ENCODE assay signal across 8 cellular contexts in the genomic region with DNA sequence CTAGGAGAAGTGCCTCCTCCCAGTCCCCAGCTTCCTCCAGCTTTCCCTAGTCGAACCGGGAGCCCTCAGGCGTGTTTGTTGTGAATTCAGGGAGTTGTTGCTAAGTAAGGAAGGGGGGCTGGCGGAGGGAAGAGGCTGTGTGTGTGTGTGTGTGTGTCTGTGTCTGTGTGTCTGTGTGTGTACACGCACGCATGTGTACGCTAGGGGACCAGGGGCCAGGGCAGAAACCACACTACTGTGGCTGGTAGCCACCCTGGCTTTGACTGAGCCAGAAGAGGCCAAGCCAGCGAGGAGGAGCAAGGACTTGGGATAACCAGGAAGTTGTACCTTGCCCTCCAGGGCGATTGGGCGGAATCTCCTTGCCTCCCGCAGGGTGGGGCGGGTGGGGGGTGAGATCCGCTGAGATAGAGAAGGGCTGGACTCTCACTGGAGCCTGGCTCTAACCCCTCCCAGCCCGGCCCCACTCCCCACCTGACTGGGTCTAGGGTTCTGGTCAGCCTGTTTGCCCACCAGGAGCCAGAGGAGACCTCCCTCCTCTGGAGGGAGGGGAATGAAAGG. TPM values are rescaled to one million over a fixed set of nuclear protein-coding genes. Genes with fewer than 3 reads are reported as not detected.
A peak's percentile ranks its signal among the peaks of the same experiment; 100 is the strongest.
DNase-seq lines count a peak whose midpoint lies in the region; ATAC-seq and TF ChIP-seq lines count a peak whose summit lies in the region.

No MANE protein-coding gene starts in this region.

- intact Hi-C loops in Caco-2 (cut with micrococcal nuclease; ENCODE audit: unreplicated experiment), result no loop called here
- intact Hi-C loops in prostate gland (cut with DNase I), result no loop called here

- H3K27me3 Mint-ChIP-seq in Caco-2 (ENCODE audit: insufficient read depth, unreplicated experiment) (no peaks in the 10 kb centered on the region), glutamatergic neuron (ENCODE audit: unreplicated experiment) (no peaks in the 10 kb centered on the region)
- H3K27me3 Mint-ChIP-seq in activated naive CD4-positive, alpha-beta T cell treated with anti-CD3 and anti-CD28 coated beads, Interleukin-2, amount 50 U/mL, for 24 hours, result no peaks in the 10 kb centered on the region

- no peak for TF ChIP-seq CTCF in Caco-2 (IDR thresholded peaks at IDR 0.05; ENCODE audit: insufficient read depth in 1 of 2, low read depth in 1 of 2, low read length in 1 of 2, severe bottlenecking in 1 of 2, unreplicated experiment in 1 of 2)
- no peak for TF ChIP-seq CTCF in glutamatergic neuron (IDR thresholded peaks at IDR 0.05; ENCODE audit: partially characterized antibody, unreplicated experiment)
- TF ChIP-seq CTCF in prostate gland (IDR thresholded peaks at IDR 0.05), result no peak

- H3K4me3 ChIP-seq in Caco-2 (ENCODE audit: low read depth, low read length), result peak overlapping the region; percentile 28
- H3K4me3 ChIP-seq in MG63, result peak overlapping the region; percentile 27
- peak overlapping the region; percentile 9 to 24 for H3K4me3 ChIP-seq in prostate gland

- H3K9me3 Mint-ChIP-seq in Caco-2 (ENCODE audit: unreplicated experiment), result no peaks in the 10 kb centered on the region
- H3K9me3 Mint-ChIP-seq in activated naive CD4-positive, alpha-beta T cell treated with anti-CD3 and anti-CD28 coated beads, Interleukin-2, amount 50 U/mL, for 24 hours, result no peaks in the 10 kb centered on the region
- peaks cover 2% of the 10 kb centered on the region for H3K9me3 Mint-ChIP-seq in glutamatergic neuron (ENCODE audit: unreplicated experiment)

- H3K4me3 Mint-ChIP-seq in Caco-2 (ENCODE audit: unreplicated experiment), result peak overlapping the region; percentile 78
- peak overlapping the region; percentile 90 for H3K4me3 Mint-ChIP-seq in activated naive CD4-positive, alpha-beta T cell treated with anti-CD3 and anti-CD28 coated beads, Interleukin-2, amount 50 U/mL, for 24 hours
- H3K4me3 Mint-ChIP-seq in glutamatergic neuron (ENCODE audit: unreplicated experiment), result peak overlapping the region; percentile 63

- H3K36me3 Mint-ChIP-seq in Caco-2 (ENCODE audit: insufficient read depth, unreplicated experiment) (peaks cover 74% of the 10 kb centered on the region), glutamatergic neuron (ENCODE audit: unreplicated experiment) (no peaks in the 10 kb centered on the region)
- no peaks in the 10 kb centered on the region for H3K36me3 Mint-ChIP-seq in activated naive CD4-positive, alpha-beta T cell treated with anti-CD3 and anti-CD28 coated beads, Interleukin-2, amount 50 U/mL, for 24 hours

- CTCF ChIA-PET in Caco-2 (lab: Charles Lee), result no interaction called here

- H3K4me1 Mint-ChIP-seq in Caco-2 (ENCODE audit: low read depth, unreplicated experiment) (peaks cover 69% of the 10 kb centered on the region), glutamatergic neuron (ENCODE audit: low read depth, unreplicated experiment) (peaks cover 53% of the 10 kb centered on the region)
- H3K4me1 Mint-ChIP-seq in activated naive CD4-positive, alpha-beta T cell treated with anti-CD3 and anti-CD28 coated beads, Interleukin-2, amount 50 U/mL, for 24 hours, result peaks cover 71% of the 10 kb centered on the region

- H3K36me3 ChIP-seq in Caco-2 (ENCODE audit: control insufficient read depth, insufficient read depth, low read length), result 0 out of 2 replicates have a peak, but pooled peaks cover 3% of the 10 kb centered on the region
- peaks cover 22% of the 10 kb centered on the region for H3K36me3 ChIP-seq in MG63
- no peaks in the 10 kb centered on the region for H3K36me3 ChIP-seq in prostate gland

- WGBS in prostate gland, result under 1% methylated on average over 14 of the region's 14 CpGs

- H3K4me1 ChIP-seq in Caco-2 (peaks cover 91% of the 10 kb centered on the region), prostate gland (replicated peaks) (peaks cover 90% of the 10 kb centered on the region)

- no TSS peak for BruUV-seq in Caco-2 (replicated peaks; lab: Mats Ljungman, UMichigan)

- DNase-seq in Caco-2 (peak; percentile 94 to 99), MG63 (peak; percentile 96), glutamatergic neuron (no peak), prostate gland (ENCODE audit: low spot score) (peak; percentile 72), OCI-M1 (lab: John Stamatoyannopoulos, UW) (no peak), globus pallidus (ENCODE audit: low spot score) (no peak)

- H3K27me3 ChIP-seq in Caco-2 (replicated peaks; ENCODE audit: control insufficient read depth, insufficient read depth, low read length), result no peaks in the 10 kb centered on the region
- H3K27me3 ChIP-seq in MG63, result no peaks in the 10 kb centered on the region
- no peaks in the 10 kb centered on the region for H3K27me3 ChIP-seq in prostate gland (replicated peaks; ENCODE audit: insufficient read depth)

- H3K27ac ChIP-seq in prostate gland, result peak overlapping the region; percentile 92 to 97

- no peak for TF ChIP-seq POLR2A in prostate gland (IDR thresholded peaks at IDR 0.05)

- ATAC-seq in GM21390 (IDR thresholded peaks at IDR 0.05; ENCODE audit: unreplicated experiment), result no peak

- POLR2A ChIA-PET in Caco-2 (lab: Charles Lee), result interaction anchor here (1.0 to 1.7 kb wide), 2 partner anchors 10 to 12 kb away, joined by 6 to 9 read pairs; no protein-coding TSS in a partner anchor

- H3K9me3 ChIP-seq in Caco-2, result no peaks in the 10 kb centered on the region
- H3K9me3 ChIP-seq in MG63, result no peaks in the 10 kb centered on the region
- H3K9me3 ChIP-seq in prostate gland, result no peaks in the 10 kb centered on the region

- peak overlapping the region; percentile 100 for H3K27ac Mint-ChIP-seq in Caco-2 (ENCODE audit: unreplicated experiment)
- peak overlapping the region; percentile 98 for H3K27ac Mint-ChIP-seq in activated naive CD4-positive, alpha-beta T cell treated with anti-CD3 and anti-CD28 coated beads, Interleukin-2, amount 50 U/mL, for 24 hours
- no peak overlapping the region for H3K27ac Mint-ChIP-seq in glutamatergic neuron (ENCODE audit: unreplicated experiment)

RNA-seq across cellular contexts. Expression of a gene that starts 7.5 kb away (rescaled TPM):
- total RNA-seq in Caco-2 (2022), result 186 and 203 TPM in 2 replicates
- 1.8 and 2.3 TPM in 2 replicates for total RNA-seq in MG63 (2014; rRNA removed; shearing (Covaris generic); ENCODE audit: low replicate concordance)
- total RNA-seq in glutamatergic neuron (ENCODE audit: unreplicated experiment), result 13.0 TPM
- total RNA-seq in prostate gland, result 10 to 100 TPM; 46.6 to 56.8 TPM

RNA-seq across cellular contexts. Expression of a gene that starts 34.5 kb away (rescaled TPM):
- total RNA-seq in Caco-2 (2022), result not detected in 2 replicates
- not detected in 2 replicates for total RNA-seq in MG63 (2014; rRNA removed; shearing (Covaris generic); ENCODE audit: low replicate concordance)
- total RNA-seq in glutamatergic neuron (ENCODE audit: unreplicated experiment), result not detected
- under 1 TPM in 1 of 2 donors, not detected in 1; 0.17 TPM for total RNA-seq in prostate gland

RNA-seq across cellular contexts. Expression of a gene that starts 37.9 kb away (rescaled TPM):
- total RNA-seq in Caco-2 (2022), result 1.8 and 3.5 TPM in 2 replicates
- not detected in 2 replicates for total RNA-seq in MG63 (2014; rRNA removed; shearing (Covaris generic); ENCODE audit: low replicate concordance)
- total RNA-seq in glutamatergic neuron (ENCODE audit: unreplicated experiment), result not detected
- not detected for total RNA-seq in prostate gland

RNA-seq across cellular contexts. Expression of a gene that starts 53.4 kb away (rescaled TPM):
- total RNA-seq in Caco-2 (2022), result not detected in 2 replicates
- not detected in 2 replicates for total RNA-seq in MG63 (2014; rRNA removed; shearing (Covaris generic); ENCODE audit: low replicate concordance)
- not detected for total RNA-seq in glutamatergic neuron (ENCODE audit: unreplicated experiment)
- total RNA-seq in prostate gland, result 1 to 10 TPM in 1 of 2 donors, not detected in 1; 1.8 TPM

Comparison
In these comparisons a context has a peak if more than half of its experiments do, and no peak if none do; other contexts are left out.
1. DNase-seq: peak in Caco-2 (2 of 2), MG63 (single experiment) and prostate gland (single experiment); none in glutamatergic neuron (single experiment), OCI-M1 (single experiment) and globus pallidus (single experiment).
2. Peak in every context shown above with its lines, with median percentiles within 50 percentile points of each other: H3K4me3 ChIP-seq and H3K4me3 Mint-ChIP-seq.